8 cellular contexts compared by ENCODE assay signal in the genomic region with DNA sequence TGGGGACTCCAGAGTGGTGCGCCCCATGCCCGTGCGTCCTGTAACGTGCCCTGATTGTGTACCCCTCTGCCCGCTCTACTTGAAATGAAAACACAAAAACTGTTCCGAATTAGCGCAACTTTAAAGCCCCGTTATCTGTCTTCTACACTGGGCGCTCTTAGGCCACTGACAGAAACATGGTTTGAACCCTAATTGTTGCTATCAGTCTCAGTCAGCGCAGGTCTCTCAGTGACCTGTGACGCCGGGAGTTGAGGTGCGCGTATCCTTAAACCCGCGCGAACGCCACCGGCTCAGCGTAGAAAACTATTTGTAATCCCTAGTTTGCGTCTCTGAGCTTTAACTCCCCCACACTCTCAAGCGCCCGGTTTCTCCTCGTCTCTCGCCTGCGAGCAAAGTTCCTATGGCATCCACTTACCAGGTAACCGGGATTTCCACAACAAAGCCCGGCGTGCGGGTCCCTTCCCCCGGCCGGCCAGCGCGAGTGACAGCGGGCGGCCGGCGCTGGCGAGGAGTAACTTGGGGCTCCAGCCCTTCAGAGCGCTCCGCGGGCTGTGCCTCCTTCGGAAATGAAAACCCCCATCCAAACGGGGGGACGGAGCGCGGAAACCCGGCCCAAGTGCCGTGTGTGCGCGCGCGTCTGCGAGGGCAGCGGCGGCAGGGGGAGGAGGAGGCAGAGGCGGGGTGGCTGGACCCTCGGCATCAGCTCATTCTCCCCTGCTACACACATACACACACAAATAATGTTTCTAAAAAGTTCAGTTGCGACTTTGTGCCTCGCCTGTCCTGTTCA. TPM values are rescaled to one million over a fixed set of nuclear protein-coding genes. Genes with fewer than 3 reads are reported as not detected.
DNase-seq lines count a peak whose midpoint lies in the region; ATAC-seq and TF ChIP-seq lines count a peak whose summit lies in the region.

No MANE protein-coding gene starts in this region.

- H3K27me3 ChIP-seq in vagina, result no peaks in the 10 kb centered on the region

- peak overlapping the region; percentile 92 for H3K27ac ChIP-seq in vagina

- H3K9me3 Mint-ChIP-seq in activated CD8-positive, alpha-beta memory T cell treated with anti-CD3 and anti-CD28 coated beads, Interleukin-2, amount 10 ng/mL, durations not matched to agents 7 days and 5 days (ENCODE audit: low read depth), result no peaks in the 10 kb centered on the region
- no peaks in the 10 kb centered on the region for H3K9me3 Mint-ChIP-seq in natural killer cell treated with Interleukin-12 subunit alpha and Interleukin-12 subunit beta and Interleukin-15 and Interleukin-18, amount 100 ng/mL, for 72 hours

- ATAC-seq in HG02852 (IDR thresholded peaks at IDR 0.05; ENCODE audit: unreplicated experiment), result peak; percentile 14
- ATAC-seq in activated CD8-positive, alpha-beta memory T cell treated with anti-CD3 and anti-CD28 coated beads, Interleukin-2, amount 10 ng/mL, durations not matched to agents 7 days and 5 days, result peak; percentile 15
- peak in 1 of 2 donors; percentile 1 for ATAC-seq in natural killer cell treated with Interleukin-12 subunit alpha and Interleukin-12 subunit beta and Interleukin-15 and Interleukin-18, amount 100 ng/mL, for 72 hours
- ATAC-seq in HG03442 (IDR thresholded peaks at IDR 0.05; ENCODE audit: unreplicated experiment), result no peak

- intact Hi-C loops in vagina (cut with DNase I), result no loop called here

- TF ChIP-seq POLR2A in vagina (IDR thresholded peaks at IDR 0.05), result no peak

- H3K4me1 ChIP-seq in vagina, result peaks cover 11% of the 10 kb centered on the region

- no peak overlapping the region for H3K27ac Mint-ChIP-seq in activated CD8-positive, alpha-beta memory T cell treated with anti-CD3 and anti-CD28 coated beads, Interleukin-2, amount 10 ng/mL, durations not matched to agents 7 days and 5 days
- no peak overlapping the region for H3K27ac Mint-ChIP-seq in natural killer cell treated with Interleukin-12 subunit alpha and Interleukin-12 subunit beta and Interleukin-15 and Interleukin-18, amount 100 ng/mL, for 72 hours

- TF ChIP-seq CTCF in vagina (IDR thresholded peaks at IDR 0.05), result no peak

- CTCF ChIA-PET in activated CD8-positive, alpha-beta memory T cell treated with anti-CD3 and anti-CD28 coated beads, Interleukin-2, amount 10 ng/mL, durations not matched to agents 7 days and 5 days (lab: Charles Lee), result no interaction called here

- H3K4me3 Mint-ChIP-seq in activated CD8-positive, alpha-beta memory T cell treated with anti-CD3 and anti-CD28 coated beads, Interleukin-2, amount 10 ng/mL, durations not matched to agents 7 days and 5 days, result peak overlapping the region; percentile 85
- H3K4me3 Mint-ChIP-seq in natural killer cell treated with Interleukin-12 subunit alpha and Interleukin-12 subunit beta and Interleukin-15 and Interleukin-18, amount 100 ng/mL, for 72 hours, result peak overlapping the region; percentile 87

- no peaks in the 10 kb centered on the region for H3K9me3 ChIP-seq in vagina

- peaks cover 24% of the 10 kb centered on the region for H3K4me1 Mint-ChIP-seq in activated CD8-positive, alpha-beta memory T cell treated with anti-CD3 and anti-CD28 coated beads, Interleukin-2, amount 10 ng/mL, durations not matched to agents 7 days and 5 days
- peaks cover 10 to 19% of the 10 kb centered on the region in 2 donors for H3K4me1 Mint-ChIP-seq in natural killer cell treated with Interleukin-12 subunit alpha and Interleukin-12 subunit beta and Interleukin-15 and Interleukin-18, amount 100 ng/mL, for 72 hours (ENCODE audit: low read depth in 2 of 2)

- H3K36me3 ChIP-seq in vagina, result no peaks in the 10 kb centered on the region

- no peaks in the 10 kb centered on the region for H3K36me3 Mint-ChIP-seq in activated CD8-positive, alpha-beta memory T cell treated with anti-CD3 and anti-CD28 coated beads, Interleukin-2, amount 10 ng/mL, durations not matched to agents 7 days and 5 days
- H3K36me3 Mint-ChIP-seq in natural killer cell treated with Interleukin-12 subunit alpha and Interleukin-12 subunit beta and Interleukin-15 and Interleukin-18, amount 100 ng/mL, for 72 hours, result no peaks in the 10 kb centered on the region

- DNase-seq in Ammon's horn (ENCODE audit: low spot score) (peak; percentile 9), fibroblast of peridontal ligament (ENCODE audit: extremely low read depth) (peak; percentile 56), vagina (ENCODE audit: extremely low spot score in 2 of 2) (no peak), SW 1271 (lab: John Stamatoyannopoulos, UW) (no peak)
- no peak for DNase-seq in activated CD8-positive, alpha-beta memory T cell treated with anti-CD3 and anti-CD28 coated beads, Interleukin-2, amount 10 ng/mL, durations not matched to agents 7 days and 5 days
- DNase-seq in natural killer cell treated with Interleukin-12 subunit alpha and Interleukin-12 subunit beta and Interleukin-15 and Interleukin-18, amount 100 ng/mL, for 72 hours (ENCODE audit: low spot score), result no peak

- peak overlapping the region; percentile 70 to 71 for H3K4me3 ChIP-seq in vagina

- peaks cover 79% of the 10 kb centered on the region for H3K27me3 Mint-ChIP-seq in activated CD8-positive, alpha-beta memory T cell treated with anti-CD3 and anti-CD28 coated beads, Interleukin-2, amount 10 ng/mL, durations not matched to agents 7 days and 5 days
- peaks cover 63 to 87% of the 10 kb centered on the region in 2 donors for H3K27me3 Mint-ChIP-seq in natural killer cell treated with Interleukin-12 subunit alpha and Interleukin-12 subunit beta and Interleukin-15 and Interleukin-18, amount 100 ng/mL, for 72 hours

RNA-seq across cellular contexts. Expression of a gene that starts 0.7 kb away (rescaled TPM):
- under 1 TPM in 1 of 2 experiments, not detected in 1; 0.30 TPM for total RNA-seq in activated CD8-positive, alpha-beta memory T cell treated with anti-CD3 and anti-CD28 coated beads, Interleukin-2, amount 10 ng/mL, durations not matched to agents 7 days and 5 days
- total RNA-seq in natural killer cell treated with Interleukin-12 subunit alpha and Interleukin-12 subunit beta and Interleukin-15 and Interleukin-18, amount 100 ng/mL, for 72 hours, result 10 to 100 TPM; 17.0 to 27.2 TPM
- 33.4 TPM for total RNA-seq in vagina

Comparison
In these comparisons a context has a peak if more than half of its experiments do, and no peak if none do; other contexts are left out.
1. DNase-seq: peak in Ammon's horn (single experiment) and fibroblast of peridontal ligament (single experiment); none in activated CD8-positive, alpha-beta memory T cell treated with anti-CD3 and anti-CD28 coated beads, Interleukin-2, amount 10 ng/mL, durations not matched to agents 7 days and 5 days (single experiment), natural killer cell treated with Interleukin-12 subunit alpha and Interleukin-12 subunit beta and Interleukin-15 and Interleukin-18, amount 100 ng/mL, for 72 hours (single experiment), vagina (0 of 2) and SW 1271 (0 of 2).
2. RNA of a gene that starts 0.7 kb away (total RNA-seq): 33.4 TPM in vagina (single experiment) and 17.0 to 27.2 TPM in natural killer cell treated with Interleukin-12 subunit alpha and Interleukin-12 subunit beta and Interleukin-15 and Interleukin-18, amount 100 ng/mL, for 72 hours; 0.30 TPM in activated CD8-positive, alpha-beta memory T cell treated with anti-CD3 and anti-CD28 coated beads, Interleukin-2, amount 10 ng/mL, durations not matched to agents 7 days and 5 days; every median in the first group is over 10 times any median in the second.